Comparison of ENCODE assay signal across 14 cellular contexts in the genomic region with DNA sequence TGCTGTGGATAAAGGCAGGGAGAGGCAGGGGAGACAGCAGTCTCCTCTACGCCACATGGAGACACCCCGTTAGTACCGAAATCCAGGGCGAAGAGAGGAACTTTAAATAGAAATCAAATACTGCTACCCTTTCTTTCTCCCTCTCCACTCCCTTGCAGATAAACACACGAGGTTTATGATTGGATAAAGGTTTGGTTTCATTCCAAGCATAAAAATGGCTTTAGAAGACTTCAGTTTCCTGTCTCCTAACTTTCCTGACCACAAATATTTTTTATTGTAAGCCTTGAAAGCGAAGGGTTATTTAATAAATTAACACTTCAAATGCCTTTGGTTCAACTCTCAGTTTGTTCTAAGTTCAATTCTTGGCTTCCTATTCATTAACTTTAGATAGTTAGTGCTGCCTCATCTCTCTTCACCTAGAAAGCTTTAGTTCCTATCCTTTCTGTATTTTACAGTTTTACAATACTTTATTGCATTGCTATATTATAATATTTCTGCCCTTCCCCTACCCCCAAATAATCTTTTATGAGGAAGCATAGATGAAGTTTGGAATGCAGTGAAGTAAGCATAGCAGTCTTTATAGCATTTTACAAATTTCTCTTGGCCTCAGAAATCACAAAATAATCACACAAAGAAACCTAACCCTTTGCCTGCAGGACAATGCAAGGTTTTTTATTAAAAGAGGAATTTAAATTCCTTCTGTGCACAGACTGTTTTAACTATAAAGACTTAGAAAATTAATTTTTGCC. TPM values are rescaled to one million over a fixed set of nuclear protein-coding genes. Genes with fewer than 3 reads are reported as not detected.
DNase-seq lines count a peak whose midpoint lies in the region; ATAC-seq, FAIRE-seq and TF ChIP-seq lines count a peak whose summit lies in the region.
"Had no signal": no experiment of that assay in that cellular context is flagged by ENCODE, and none has a peak within 500 bp of the region (broad histone marks: within the 10 kb centered on the region; RNA-seq: fewer than 3 reads in every experiment).

No MANE protein-coding gene starts in this region.

- H3K4me2 ChIP-seq in keratinocyte (ENCODE audit: control insufficient read depth, extremely low read depth, insufficient read depth, low read depth, low read length) = no peak overlapping the region

- H3K4me3 ChIP-seq in HFF-Myc (replicated peaks; ENCODE audit: low read depth, low read length) (no peak overlapping the region), astrocyte of the cerebellum (ENCODE audit: low read depth, low read length) (no peak overlapping the region), keratinocyte (ENCODE audit: control insufficient read depth in 2 of 3, extremely low read depth in 1 of 3, insufficient read depth in 2 of 3, low read depth in 1 of 3, low read length in 3 of 3) (no peak overlapping the region), transverse colon (peak overlapping the region in 3 of 4 donors; percentile 3 to 15 (median 13))

- no peak overlapping the region for H3K27ac Mint-ChIP-seq in progenitor cell of endocrine pancreas

- ATAC-seq in GM21786 (IDR thresholded peaks at IDR 0.05; ENCODE audit: unreplicated experiment) = no peak
- no peak for ATAC-seq in GM19351 (IDR thresholded peaks at IDR 0.05; ENCODE audit: unreplicated experiment)
- ATAC-seq: left lobe of liver had no signal

- WGBS in transverse colon (ENCODE audit: low coverage in 1 of 2), 2 donors = 20 to 22% methylated on average over 5 to 6 of the region's 6 CpGs

- no peak overlapping the region for H3K4me3 Mint-ChIP-seq in progenitor cell of endocrine pancreas (ENCODE audit: low read depth)

- no peaks in the 10 kb centered on the region for H3K9me1 ChIP-seq in keratinocyte (ENCODE audit: control insufficient read depth, extremely low read depth, insufficient read depth, low read length)

- no peak for FAIRE-seq in keratinocyte (lab: Jason Lieb, UNC)

- H3K27ac ChIP-seq in keratinocyte (ENCODE audit: control insufficient read depth, insufficient read depth, low read length) (no peak overlapping the region), transverse colon (peak overlapping the region; percentile 43 to 62 (median 51))
- H3K27ac ChIP-seq: RWPE1 had no signal

- H3K9me3 ChIP-seq in keratinocyte (ENCODE audit: control insufficient read depth, low read depth, low read length) = no peaks in the 10 kb centered on the region
- no peaks in the 10 kb centered on the region for H3K9me3 ChIP-seq in transverse colon

- H2AFZ ChIP-seq in keratinocyte (ENCODE audit: control insufficient read depth, low read length) = peak overlapping the region; percentile 7

- H3K4me1 Mint-ChIP-seq in progenitor cell of endocrine pancreas (ENCODE audit: low read depth) = peaks cover 11% of the 10 kb centered on the region

- no peak for TF ChIP-seq POLR2A in transverse colon (IDR thresholded peaks at IDR 0.05)

- H3K27me3 ChIP-seq in keratinocyte (ENCODE audit: control insufficient read depth, extremely low read depth, insufficient read depth, low read length) = no peaks in the 10 kb centered on the region
- H3K27me3 ChIP-seq in transverse colon = no peaks in the 10 kb centered on the region

- no peaks in the 10 kb centered on the region for H3K79me2 ChIP-seq in keratinocyte (ENCODE audit: control insufficient read depth, insufficient read depth, low read length)

- TF ChIP-seq CTCF in HFF-Myc (IDR thresholded peaks at IDR 0.05; ENCODE audit: low read depth, low read length, missing control alignments) = no peak
- no peak for TF ChIP-seq CTCF in astrocyte of the cerebellum (IDR thresholded peaks at IDR 0.05; ENCODE audit: low read depth, low read length, missing control alignments)
- TF ChIP-seq CTCF in keratinocyte (optimal IDR thresholded peaks at IDR 0.05 in 1 of 3, IDR thresholded peaks at IDR 0.05 in 1 of 3, conservative IDR thresholded peaks at IDR 0.05 in 1 of 3; ENCODE audit: extremely low read depth in 1 of 3, insufficient read depth in 2 of 3, low read length in 3 of 3) = no peak
- TF ChIP-seq CTCF in transverse colon (IDR thresholded peaks at IDR 0.05) = no peak
- TF ChIP-seq CTCF in progenitor cell of endocrine pancreas (IDR thresholded peaks at IDR 0.05; ENCODE audit: unreplicated experiment) = no peak

- no peaks in the 10 kb centered on the region for H3K27me3 Mint-ChIP-seq in progenitor cell of endocrine pancreas

- no peaks in the 10 kb centered on the region for H3K36me3 ChIP-seq in keratinocyte (ENCODE audit: control insufficient read depth in 2 of 2, extremely low read depth in 1 of 2, insufficient read depth in 2 of 2, low read length in 2 of 2)
- H3K36me3 ChIP-seq in transverse colon = no peaks in the 10 kb centered on the region

- no peaks in the 10 kb centered on the region for H3K4me1 ChIP-seq in keratinocyte (ENCODE audit: control insufficient read depth, extremely low read depth, insufficient read depth, low read length)
- peaks cover 7 to 24% (median 13%) of the 10 kb centered on the region in 4 donors for H3K4me1 ChIP-seq in transverse colon

- no peaks in the 10 kb centered on the region for H4K20me1 ChIP-seq in keratinocyte (ENCODE audit: control insufficient read depth, extremely low read depth, insufficient read depth, low read length)

- DNase-seq in HFF-Myc (ENCODE audit: extremely low read depth, low read depth) = peak; percentile 37
- DNase-seq in astrocyte of the cerebellum (ENCODE audit: low read depth) = peak; percentile 74
- DNase-seq in keratinocyte (ENCODE audit: low read depth, low spot score) = no peak
- DNase-seq in transverse colon = no peak
- no peak for DNase-seq in progenitor cell of endocrine pancreas (ENCODE audit: low spot score, unreplicated experiment)
- DNase-seq: activated CD4-positive, alpha-beta T cell treated with anti-CD3 and anti-CD28 coated beads for 48 hours; effector memory CD4-positive, alpha-beta T cell; NCI-H2081 treated with DMSO at 0.1 percent for 48 hours; stimulated activated CD8-positive, alpha-beta memory T cell treated with anti-CD3 and anti-CD28 coated beads, Interleukin-4, amount 100 ng/mL, for 48 hours had no signal

- intact Hi-C loops in transverse colon (cut with DNase I; ENCODE audit: low total_unique reads) = no loop called here

- no peaks in the 10 kb centered on the region for H3K9me3 Mint-ChIP-seq in progenitor cell of endocrine pancreas (ENCODE audit: low read depth)

- no peak overlapping the region for H3K9ac ChIP-seq in keratinocyte (ENCODE audit: control insufficient read depth, extremely low read depth, insufficient read depth, low read length)

- TF ChIP-seq EP300 in transverse colon (IDR thresholded peaks at IDR 0.05; ENCODE audit: low read depth) = no peak

- in situ Hi-C loops in astrocyte of the cerebellum (cut with HindIII; ENCODE audit: low sequenced_read_pairs) (no loop called here), transverse colon (cut with MboI; ENCODE audit: low pct_ligation_motif_present in 1 of 4, low pct_unique_long_range_greater_than_20kb in 1 of 4, low sequenced_read_pairs in 3 of 4) (no loop called here)

- H3K36me3 Mint-ChIP-seq in progenitor cell of endocrine pancreas (ENCODE audit: insufficient read depth) = no peaks in the 10 kb centered on the region
- H3K36me3 Mint-ChIP-seq: IgD-negative memory B cell had no signal

- dilution Hi-C loops in keratinocyte (cut with MboI; ENCODE audit: extremely low pct_ligation_motif_present, low sequenced_read_pairs) = no loop called here

RNA-seq across cellular contexts. Expression of a gene that starts 31.6 kb away (rescaled TPM):
- polyA plus RNA-seq in keratinocyte = 5.1 to 7.0 TPM (median 5.4 TPM) in 3 replicates
- 21.8 TPM for polyA plus RNA-seq in keratinocyte (2011; ENCODE audit: low read depth)
- polyA plus RNA-seq in keratinocyte (2011; cell fraction: cytosol; rRNA removed) = 2.6 and 3.8 TPM in 2 replicates
- polyA plus RNA-seq in keratinocyte (2011; cell fraction: nucleus; rRNA removed) = 10.2 TPM in 2 replicates
- 6.4 and 15.8 TPM in 2 replicates for polyA plus RNA-seq in keratinocyte (2012; ENCODE audit: low replicate concordance)
- 15.2 to 37.1 TPM (median 28.8 TPM) in 3 replicates for polyA minus RNA-seq in keratinocyte
- 6.1 TPM for polyA minus RNA-seq in keratinocyte (2011; cell fraction: cytosol; rRNA and poly(A)+ RNA removed)
- 24.1 and 47.5 TPM in 2 replicates for polyA minus RNA-seq in keratinocyte (2011; cell fraction: nucleus; rRNA and poly(A)+ RNA removed)
- total RNA-seq in transverse colon = 10 to 100 TPM; 17.7 to 54.6 (median 34.8) TPM
- total RNA-seq in progenitor cell of endocrine pancreas = 19.7 and 22.5 TPM in 2 replicates

Comparison
In these comparisons a context has a peak if more than half of its experiments do, and no peak if none do; other contexts are left out.
1. DNase-seq: peak in HFF-Myc (single experiment) and astrocyte of the cerebellum (single experiment); none in keratinocyte (single experiment), transverse colon (single experiment) and progenitor cell of endocrine pancreas (single experiment).
2. H3K4me3 ChIP-seq: peak in transverse colon (3 of 4); none in HFF-Myc (single experiment), astrocyte of the cerebellum (single experiment) and keratinocyte (0 of 3).